Comparison of ENCODE assay signal across 8 cellular contexts in the genomic region with DNA sequence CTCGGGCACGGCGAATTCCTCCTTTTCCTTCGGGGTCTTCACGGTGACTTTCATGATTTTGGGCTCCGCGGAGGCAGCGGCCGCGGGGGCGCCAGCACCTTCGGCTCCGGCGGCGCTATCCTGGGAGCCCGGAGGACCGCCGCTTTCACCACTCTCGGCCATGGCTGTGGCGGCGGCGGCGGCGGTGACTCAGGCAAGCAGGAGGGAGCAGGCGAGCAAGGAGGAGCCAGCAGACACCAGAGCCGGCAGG. TPM values are rescaled to one million over a fixed set of nuclear protein-coding genes. Genes with fewer than 3 reads are reported as not detected.
DNase-seq lines count a peak whose midpoint lies in the region; ATAC-seq and TF ChIP-seq lines count a peak whose summit lies in the region.

No MANE protein-coding gene starts in this region.

- peak overlapping the region; percentile 95 for H3K9ac ChIP-seq in iPS-20b (ENCODE audit: low read depth, low read length)

- DNase-seq in SIG-M5 treated with dmso at 0.1 percent for 504 hours (lab: John Stamatoyannopoulos, UW; ENCODE audit: unreplicated experiment) (peak; percentile 65), SIG-M5 (lab: John Stamatoyannopoulos, UW) (no peak), NCI-H226 (peak; percentile 62), adrenal gland (peak in 6 of 7 donors; percentile 83 to 88 (median 84)), middle frontal gyrus (ENCODE audit: extremely low spot score, low spot score) (no peak)
- peak; percentile 54 to 61 for DNase-seq in stimulated activated CD4-positive, alpha-beta T cell treated with anti-CD3 and anti-CD28 coated beads, Interleukin-1b, Interleukin-23, amount 100 ng/mL, for 4 hours (ENCODE audit: low read depth in 2 of 2)

- no peak for TF ChIP-seq POLR2A in adrenal gland (IDR thresholded peaks at IDR 0.05)

- peak overlapping the region; percentile 98 to 100 (median 99) for H3K27ac ChIP-seq in adrenal gland
- peak overlapping the region; percentile 93 for H3K27ac ChIP-seq in iPS-20b (ENCODE audit: low read length)

- peak; percentile 50 for ATAC-seq in HG02759 (IDR thresholded peaks at IDR 0.05; ENCODE audit: unreplicated experiment)

- H3K9me3 ChIP-seq in adrenal gland (replicated peaks in 1 of 3) (no peaks in the 10 kb centered on the region), iPS-20b (ENCODE audit: insufficient read depth, low read depth, low read length) (no peaks in the 10 kb centered on the region)

- H3K36me3 ChIP-seq in adrenal gland (replicated peaks in 1 of 2): no peaks in the 10 kb centered on the region
- no peaks in the 10 kb centered on the region for H3K36me3 ChIP-seq in iPS-20b (ENCODE audit: insufficient read depth, low read depth, low read length)

- intact Hi-C loops in adrenal gland (cut with DNase I): no loop called here

- H3K4me1 ChIP-seq in adrenal gland (replicated peaks in 1 of 2) (peaks cover 4 to 33% of the 10 kb centered on the region in 2 donors), iPS-20b (ENCODE audit: insufficient read depth, low read length) (0 out of 2 replicates have a peak, but pooled peaks cover 4% of the 10 kb centered on the region)

- TF ChIP-seq CTCF in adrenal gland (IDR thresholded peaks at IDR 0.05): no peak

- H3K4me3 ChIP-seq in adrenal gland (peak overlapping the region; percentile 76 to 93 (median 88)), iPS-20b (ENCODE audit: low read length) (peak overlapping the region; percentile 97)

- WGBS in adrenal gland, 4 donors: 0% methylated on average over 26 of the region's 26 CpGs; no CpG with 5 or more reads in 2 of the 4 donors

- H3K27me3 ChIP-seq in adrenal gland (no peaks in the 10 kb centered on the region), iPS-20b (ENCODE audit: insufficient read depth, low read length) (no peaks in the 10 kb centered on the region)

RNA-seq across cellular contexts. Expression of gene UBQLN1, which starts 0.3 kb away (rescaled TPM):
- total RNA-seq in adrenal gland: 100 to 1,000 TPM in 6 of 8 donors, 10 to 100 TPM in 2; 93.7 to 178 (median 110) TPM
- polyA plus RNA-seq in adrenal gland: 100 to 1,000 TPM in 1 of 3 donors, 10 to 100 TPM in 2; 23.7 to 243 (median 28.8) TPM

Comparison
In these comparisons a context has a peak if more than half of its experiments do, and no peak if none do; other contexts are left out.
1. DNase-seq: peak in SIG-M5 treated with dmso at 0.1 percent for 504 hours (single experiment), NCI-H226 (single experiment), adrenal gland (6 of 7) and stimulated activated CD4-positive, alpha-beta T cell treated with anti-CD3 and anti-CD28 coated beads, Interleukin-1b, Interleukin-23, amount 100 ng/mL, for 4 hours (2 of 2); none in SIG-M5 (single experiment) and middle frontal gyrus (single experiment).